ENCODE assay signal across 1 cellular context in genomic region chr14:55383039-55383438, GRCh38.
TF ChIP-seq lines count a peak whose summit lies in the region.

No MANE protein-coding gene starts in this region.

TF ChIP-seq in HCT116, 20 proteins besides CTCF, POLR2A, EP300 and RAD21:
- TF ChIP-seq REST (IDR thresholded peaks at IDR 0.05; ENCODE audit: low read depth) (no peak), TCF7L2 (IDR thresholded peaks at IDR 0.05; ENCODE audit: borderline replicate concordance, extremely low read depth, insufficient read depth, insufficient read length) (no peak), EZH2phosphoT487 (IDR thresholded peaks at IDR 0.05; ENCODE audit: borderline replicate concordance) (no peak), SP1 (IDR thresholded peaks at IDR 0.05; ENCODE audit: low read depth) (no peak), JUND (IDR thresholded peaks at IDR 0.05) (no peak), POLR2AphosphoS5 (IDR thresholded peaks at IDR 0.05; ENCODE audit: low read depth, low read length) (no peak), MAX (IDR thresholded peaks at IDR 0.05) (no peak), ZBTB33 (IDR thresholded peaks at IDR 0.05; ENCODE audit: extremely low read depth, insufficient replicate concordance, low read length) (no peak), YY1 (IDR thresholded peaks at IDR 0.05; ENCODE audit: extremely low read depth, insufficient replicate concordance, low read depth, low read length) (no peak), ATF3 (IDR thresholded peaks at IDR 0.05) (no peak), FOSL1 (IDR thresholded peaks at IDR 0.05; ENCODE audit: low read depth) (no peak), EZH2 (IDR thresholded peaks at IDR 0.05) (no peak), ZFX (IDR thresholded peaks at IDR 0.05) (no peak), SIN3A (IDR thresholded peaks at IDR 0.05; ENCODE audit: low read depth) (no peak), CEBPB (IDR thresholded peaks at IDR 0.05; ENCODE audit: low read depth) (no peak), EGR1 (IDR thresholded peaks at IDR 0.05; ENCODE audit: low read depth) (no peak), SRF (IDR thresholded peaks at IDR 0.05; ENCODE audit: low read depth) (no peak), ELF1 (IDR thresholded peaks at IDR 0.05; ENCODE audit: borderline replicate concordance, low read depth) (no peak), ZNF274 (IDR thresholded peaks at IDR 0.05; ENCODE audit: low read depth, low read length) (no peak)
TF ChIP-seq in HCT116: peak in this region for 0.
